9 cellular contexts compared by ENCODE assay signal in the genomic region with DNA sequence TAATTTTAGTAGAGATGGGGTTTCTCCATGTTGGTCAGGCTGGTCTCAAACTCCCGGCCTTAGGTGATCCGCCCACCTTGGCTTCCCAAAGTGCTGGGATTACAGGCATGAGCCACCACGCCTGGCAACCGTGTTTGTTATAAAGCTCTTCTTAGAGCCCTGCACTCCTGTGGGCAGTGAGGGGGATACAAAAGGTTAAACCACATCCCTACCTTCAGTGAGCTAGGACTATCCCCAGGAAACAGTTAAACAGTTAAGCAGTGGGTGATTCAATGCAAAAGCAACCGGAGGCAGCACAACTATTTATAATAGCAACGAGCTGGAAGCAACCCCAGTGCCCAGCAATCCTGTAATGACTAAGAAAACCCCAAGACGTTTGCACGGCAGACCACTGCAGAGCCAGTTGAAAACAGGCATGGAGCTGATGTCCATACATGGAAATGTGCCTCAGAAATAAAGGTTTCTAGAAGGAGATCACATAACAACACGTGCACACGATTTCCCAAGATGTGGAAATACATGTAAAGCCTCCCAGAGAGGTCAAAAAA.
A peak's percentile ranks its signal among the peaks of the same experiment; 100 is the strongest.
DNase-seq lines count a peak whose midpoint lies in the region; ATAC-seq and TF ChIP-seq lines count a peak whose summit lies in the region.
"Had no signal": no experiment of that assay in that cellular context is flagged by ENCODE, and none has a peak within 500 bp of the region (broad histone marks: within the 10 kb centered on the region; RNA-seq: fewer than 3 reads in every experiment).

No MANE protein-coding gene starts in this region.

- no peaks in the 10 kb centered on the region for H3K36me3 Mint-ChIP-seq in activated T-cell treated with anti-CD3 and anti-CD28 coated beads, Interleukin-2, amount 50 U/mL, for 4 hours (ENCODE audit: insufficient read depth)
- H3K36me3 Mint-ChIP-seq in T-cell: no peaks in the 10 kb centered on the region

- no peak overlapping the region for H3K27ac ChIP-seq in Panc1 (ENCODE audit: low read length)
- H3K27ac ChIP-seq in transverse colon: peak overlapping the region; percentile 38 to 62 (median 60)

- peak; percentile 77 for TF ChIP-seq EP300 in transverse colon (IDR thresholded peaks at IDR 0.05; ENCODE audit: low read depth)

- H3K27me3 ChIP-seq in Panc1 (ENCODE audit: control insufficient read depth, insufficient read depth, low read length): no peaks in the 10 kb centered on the region
- no peaks in the 10 kb centered on the region for H3K27me3 ChIP-seq in transverse colon

- H3K4me3 ChIP-seq in Panc1 (ENCODE audit: low read depth in 2 of 2, low read length in 2 of 2): no peak overlapping the region
- no peak overlapping the region for H3K4me3 ChIP-seq in fibroblast of pulmonary artery (replicated peaks; ENCODE audit: low read depth, low read length)
- no peak overlapping the region for H3K4me3 ChIP-seq in transverse colon

- H3K9me3 ChIP-seq in Panc1 (ENCODE audit: control insufficient read depth, insufficient read depth, low read depth, low read length) (no peaks in the 10 kb centered on the region), transverse colon (no peaks in the 10 kb centered on the region)

- H3K36me3 ChIP-seq in Panc1 (ENCODE audit: control insufficient read depth, insufficient read depth, low read length) (no peaks in the 10 kb centered on the region), transverse colon (no peaks in the 10 kb centered on the region)

- no peaks in the 10 kb centered on the region for H3K4me1 Mint-ChIP-seq in activated T-cell treated with anti-CD3 and anti-CD28 coated beads, Interleukin-2, amount 50 U/mL, for 4 hours (ENCODE audit: low read depth)
- no peaks in the 10 kb centered on the region for H3K4me1 Mint-ChIP-seq in T-cell

- in situ Hi-C loops in Panc1 (cut with HindIII; ENCODE audit: low pct_unique_long_range_greater_than_20kb, low sequenced_read_pairs): no loop called here
- in situ Hi-C loops in transverse colon (cut with MboI; ENCODE audit: low pct_ligation_motif_present in 1 of 4, low pct_unique_long_range_greater_than_20kb in 1 of 4, low sequenced_read_pairs in 3 of 4): loop anchor here in 1 of 4 donors (25.0 kb wide), 2 partner anchors 751 to 1076 kb away; no protein-coding TSS in a partner anchor

- no peaks in the 10 kb centered on the region for H3K4me1 ChIP-seq in Panc1 (ENCODE audit: control insufficient read depth, insufficient read depth, low read length)
- H3K4me1 ChIP-seq in transverse colon: peaks cover 0 to 6% (median 5%) of the 10 kb centered on the region in 4 donors

- POLR2A ChIA-PET in Panc1 (lab: Charles Lee) (no interaction called here), T-cell (lab: Charles Lee) (interaction anchor here in 1 of 2 donors (0.6 kb wide), 1 partner anchor 363 kb away, joined by 3 read pairs; no protein-coding TSS in a partner anchor)

- peak; percentile 21 to 51 for ATAC-seq in activated T-cell treated with anti-CD3 and anti-CD28 coated beads, Interleukin-2, amount 50 U/mL, for 4 hours
- ATAC-seq in HG02885 (IDR thresholded peaks at IDR 0.05; ENCODE audit: poor library complexity, unreplicated experiment) (peak; percentile 81), Panc1 (peak; percentile 92), T-cell (replicated peaks in 1 of 4) (no peak)

- TF ChIP-seq POLR2A in transverse colon (IDR thresholded peaks at IDR 0.05): no peak

- H3K27me3 Mint-ChIP-seq in activated T-cell treated with anti-CD3 and anti-CD28 coated beads, Interleukin-2, amount 50 U/mL, for 4 hours (ENCODE audit: low read depth): peaks cover 9% of the 10 kb centered on the region
- H3K27me3 Mint-ChIP-seq in T-cell: peaks cover 10 to 11% of the 10 kb centered on the region in 2 donors

- H3K27ac Mint-ChIP-seq in T-cell: no peak overlapping the region

- WGBS in transverse colon (ENCODE audit: low coverage in 1 of 2), 2 donors: 8 to 33% methylated on average over 2 to 10 of the region's 10 CpGs

- DNase-seq in activated T-cell treated with anti-CD3 and anti-CD28 coated beads, Interleukin-2, amount 50 U/mL, for 4 hours: no peak
- no peak for DNase-seq in activated T-cell treated with anti-CD3 and anti-CD28 coated beads, Interleukin-2, amount 50 U/mL, for 1 hour
- DNase-seq in Panc1 (ENCODE audit: low read depth, low spot score): peak; percentile 39
- peak; percentile 99 for DNase-seq in fibroblast of pulmonary artery (ENCODE audit: low read depth)
- DNase-seq in transverse colon: peak; percentile 38
- DNase-seq in NCI-H1417 (lab: John Stamatoyannopoulos, UW): no peak
- DNase-seq in T-cell: no peak
- DNase-seq: DND-41 had no signal

- BruUV-seq in Panc1 (replicated peaks; lab: Mats Ljungman, UMichigan): no TSS peak

- no peaks in the 10 kb centered on the region for H3K9me3 Mint-ChIP-seq in activated T-cell treated with anti-CD3 and anti-CD28 coated beads, Interleukin-2, amount 50 U/mL, for 4 hours
- H3K9me3 Mint-ChIP-seq in T-cell: no peaks in the 10 kb centered on the region

- no peak overlapping the region for H3K4me3 Mint-ChIP-seq in activated T-cell treated with anti-CD3 and anti-CD28 coated beads, Interleukin-2, amount 50 U/mL, for 4 hours
- H3K4me3 Mint-ChIP-seq in T-cell: no peak overlapping the region

- CTCF ChIA-PET in Panc1 (lab: Charles Lee): no interaction called here
- CTCF ChIA-PET in T-cell (lab: Charles Lee): interaction anchor here in 1 of 2 donors (0.7 kb wide), 1 partner anchor 13 kb away, joined by 3 read pairs; no protein-coding TSS in a partner anchor

- TF ChIP-seq CTCF in Panc1 (IDR thresholded peaks at IDR 0.05) (no peak), fibroblast of pulmonary artery (IDR thresholded peaks at IDR 0.05; ENCODE audit: low read length, missing control alignments) (no peak), transverse colon (IDR thresholded peaks at IDR 0.05) (no peak)

- intact Hi-C loops in Panc1 (cut with micrococcal nuclease; ENCODE audit: unreplicated experiment): no loop called here
- intact Hi-C loops in transverse colon (cut with DNase I; ENCODE audit: low total_unique reads): loop anchor here (5.0 kb wide), 1 partner anchor 296 kb away; a partner anchor contains a TSS

Comparison
In these comparisons a context has a peak if more than half of its experiments do, and no peak if none do; other contexts are left out.
1. ATAC-seq: peak in activated T-cell treated with anti-CD3 and anti-CD28 coated beads, Interleukin-2, amount 50 U/mL, for 4 hours (2 of 2), HG02885 (single experiment) and Panc1 (single experiment); none in T-cell (0 of 4).
2. DNase-seq: peak in Panc1 (single experiment), fibroblast of pulmonary artery (single experiment) and transverse colon (single experiment); none in activated T-cell treated with anti-CD3 and anti-CD28 coated beads, Interleukin-2, amount 50 U/mL, for 4 hours (single experiment), activated T-cell treated with anti-CD3 and anti-CD28 coated beads, Interleukin-2, amount 50 U/mL, for 1 hour (single experiment), NCI-H1417 (0 of 3) and T-cell (0 of 34).